In genomic region chr7:45918556-45918955, GRCh38 we compare ENCODE assay signal across 1 cellular context.
TF ChIP-seq lines count a peak whose summit lies in the region.

No MANE protein-coding gene starts in this region.

TF ChIP-seq in GM23338, 12 proteins besides CTCF, POLR2A, EP300 and RAD21:
- TF ChIP-seq POLR2AphosphoS5 (IDR thresholded peaks at IDR 0.05; ENCODE audit: low read depth), result no peak
- TF ChIP-seq EZH2 (IDR thresholded peaks at IDR 0.05; ENCODE audit: low read depth, unreplicated experiment), result peak; percentile 34
